In the genomic region with DNA sequence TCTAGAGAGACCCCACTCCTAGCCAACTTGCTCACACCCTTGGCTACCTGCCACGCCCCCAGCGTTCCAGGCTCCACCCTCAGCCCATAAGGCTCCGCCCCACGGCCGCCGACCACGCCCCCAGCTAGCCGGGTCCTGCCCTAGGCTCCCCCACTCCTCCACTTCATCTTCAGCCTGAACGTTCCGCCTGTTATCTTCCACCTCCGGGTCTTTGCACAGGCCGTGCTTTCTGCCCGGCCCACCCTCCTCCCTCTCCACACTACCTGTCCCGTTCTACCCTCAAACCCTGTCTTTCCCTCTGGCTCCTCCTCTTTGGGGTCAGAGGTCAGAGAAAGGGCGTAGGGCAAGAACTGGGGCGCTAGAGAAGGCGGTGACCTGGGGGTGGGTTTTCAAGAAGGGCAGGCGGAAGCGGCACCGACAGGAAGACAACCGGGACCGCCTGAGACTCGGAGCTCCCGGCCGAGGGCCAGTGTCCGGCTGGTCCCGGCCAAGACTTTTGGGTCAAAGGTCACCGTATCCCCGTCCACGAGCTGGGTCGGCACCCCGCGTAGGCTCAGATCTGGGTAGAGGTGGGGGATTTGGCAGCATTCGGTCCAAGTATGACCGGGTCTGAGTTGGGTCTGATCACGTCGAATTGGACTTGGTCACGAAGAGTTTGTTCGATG, we compare ENCODE assay signal across 8 cellular contexts. TPM values are rescaled to one million over a fixed set of nuclear protein-coding genes. Genes with fewer than 3 reads are reported as not detected.
A peak's percentile ranks its signal among the peaks of the same experiment; 100 is the strongest.
DNase-seq lines count a peak whose midpoint lies in the region; ATAC-seq, FAIRE-seq and TF ChIP-seq lines count a peak whose summit lies in the region.

No MANE protein-coding gene starts in this region.

- FAIRE-seq in HTR-8/SVneo (lab: Jason Lieb, UNC), result no peak

- H3K4me1 Mint-ChIP-seq in T-helper 17 cell (peaks cover 19% of the 10 kb centered on the region), mesothelial cell of epicardium (peaks cover 19% of the 10 kb centered on the region)

- WGBS in upper lobe of left lung, 2 donors, result 8 to 17% methylated on average over 23 to 36 of the region's 39 CpGs

- H3K27ac Mint-ChIP-seq in T-helper 17 cell, result peak overlapping the region; percentile 85
- H3K27ac Mint-ChIP-seq in mesothelial cell of epicardium, result peak overlapping the region; percentile 68

- no peak for TF ChIP-seq EP300 in upper lobe of left lung (IDR thresholded peaks at IDR 0.05)

- H3K27me3 ChIP-seq in duodenal mucosa (ENCODE audit: control insufficient read depth in 1 of 2, insufficient read depth in 2 of 2, low read length in 2 of 2) (peaks cover 21 to 24% of the 10 kb centered on the region in 2 donors), upper lobe of left lung (peaks cover 0 to 19% (median 10%) of the 10 kb centered on the region in 4 donors)

- H3K9ac ChIP-seq in ES-I3 (ENCODE audit: low read depth, low read length) (peak overlapping the region; percentile 97), duodenal mucosa (ENCODE audit: low read depth in 1 of 2, low read length in 2 of 2) (peak overlapping the region; percentile 57 to 80)

- DNase-seq in HTR-8/SVneo (ENCODE audit: insufficient read length, low spot score) (peak; percentile 70), T-helper 17 cell (peak in 1 of 3 donors; percentile 19), mesothelial cell of epicardium (ENCODE audit: low spot score in 2 of 2, unreplicated experiment in 2 of 2) (peak in 1 of 2 experiments; percentile 59), upper lobe of left lung (peak; percentile 48 to 91)

- ATAC-seq in T-helper 17 cell, result peak; percentile 17
- ATAC-seq in upper lobe of left lung (ENCODE audit: low FRiP score in 2 of 2), result peak; percentile 9 to 47
- ATAC-seq in GM21367 (IDR thresholded peaks at IDR 0.05; ENCODE audit: unreplicated experiment), result no peak
- no peak for ATAC-seq in GM18505 (IDR thresholded peaks at IDR 0.05; ENCODE audit: unreplicated experiment)

- H3K36me3 ChIP-seq in ES-I3 (ENCODE audit: insufficient read depth, low read length) (no peaks in the 10 kb centered on the region), duodenal mucosa (ENCODE audit: control insufficient read depth in 1 of 2, insufficient read depth in 2 of 2, low read length in 2 of 2) (no peaks in the 10 kb centered on the region), upper lobe of left lung (no peaks in the 10 kb centered on the region)

- H3K27me3 Mint-ChIP-seq in T-helper 17 cell, result peaks cover 67% of the 10 kb centered on the region
- H3K27me3 Mint-ChIP-seq in mesothelial cell of epicardium (ENCODE audit: low read depth), result peaks cover 56% of the 10 kb centered on the region

- no peak for TF ChIP-seq CTCF in mesothelial cell of epicardium (IDR thresholded peaks at IDR 0.05; ENCODE audit: unreplicated experiment)
- no peak for TF ChIP-seq CTCF in upper lobe of left lung (IDR thresholded peaks at IDR 0.05)

- peak overlapping the region; percentile 91 for H3K4me3 Mint-ChIP-seq in T-helper 17 cell
- H3K4me3 Mint-ChIP-seq in mesothelial cell of epicardium, result peak overlapping the region; percentile 81

- H3K27ac ChIP-seq in duodenal mucosa (ENCODE audit: low read depth, low read length), result no peak overlapping the region
- H3K27ac ChIP-seq in upper lobe of left lung, result peak overlapping the region in 3 of 4 donors; percentile 35 to 77 (median 68)

- H3K4me1 ChIP-seq in ES-I3 (ENCODE audit: insufficient read depth, low read length) (no peaks in the 10 kb centered on the region; the same call in 1 of the 2 replicates), duodenal mucosa (ENCODE audit: control insufficient read depth in 1 of 2, insufficient read depth in 2 of 2, low read length in 2 of 2) (peaks cover 8 to 19% of the 10 kb centered on the region in 2 donors), upper lobe of left lung (peaks cover 17 to 32% (median 27%) of the 10 kb centered on the region in 4 donors)

- H3K9me3 ChIP-seq in ES-I3 (ENCODE audit: control insufficient read depth, insufficient read depth, low read length), result no peaks in the 10 kb centered on the region
- no peaks in the 10 kb centered on the region for H3K9me3 ChIP-seq in T-helper 17 cell (ENCODE audit: control insufficient read depth, low read length, poor library complexity, severe bottlenecking)
- H3K9me3 ChIP-seq in duodenal mucosa (ENCODE audit: control insufficient read depth in 1 of 2, low read length in 2 of 2), result no peaks in the 10 kb centered on the region
- no peaks in the 10 kb centered on the region for H3K9me3 ChIP-seq in upper lobe of left lung

- H3K36me3 Mint-ChIP-seq in T-helper 17 cell (ENCODE audit: low read depth) (no peaks in the 10 kb centered on the region), mesothelial cell of epicardium (no peaks in the 10 kb centered on the region)

- no peaks in the 10 kb centered on the region for H3K9me3 Mint-ChIP-seq in mesothelial cell of epicardium

- TF ChIP-seq POLR2A in upper lobe of left lung (IDR thresholded peaks at IDR 0.05) (peak in 1 of 4 donors; percentile 21), GM18505 (IDR thresholded peaks at IDR 0.05; ENCODE audit: borderline replicate concordance, extremely low read depth, insufficient read depth, insufficient read length) (no peak)

- H3K4me3 ChIP-seq in duodenal mucosa (ENCODE audit: low read depth in 1 of 2, low read length in 2 of 2), result peak overlapping the region; percentile 58 to 78
- peak overlapping the region; percentile 11 to 57 (median 48) for H3K4me3 ChIP-seq in upper lobe of left lung

RNA-seq across cellular contexts. Expression of gene PDE4C, which starts 2.2 kb away (rescaled TPM):
- total RNA-seq in T-helper 17 cell (under 1 TPM in 1 of 2 donors, not detected in 1; 0.31 TPM), mesothelial cell of epicardium (0.70 to 1.4 TPM (median 0.93 TPM) in 3 replicates), upper lobe of left lung (100 to 1,000 TPM in 1 of 6 donors, 10 to 100 TPM in 4, 1 to 10 TPM in 1; 6.4 to 479 (median 21.0) TPM)

RNA-seq across cellular contexts. Expression of gene RAB3A, which starts 20.1 kb away (rescaled TPM):
- total RNA-seq in T-helper 17 cell (10 to 100 TPM in 1 of 2 donors, 1 to 10 TPM in 1; 7.4 to 15.3 TPM), mesothelial cell of epicardium (5.9 to 6.7 TPM (median 6.4 TPM) in 3 replicates), upper lobe of left lung (1 to 10 TPM in 5 of 6 donors, under 1 TPM in 1; 0.46 to 5.0 (median 3.4) TPM)

RNA-seq across cellular contexts. Expression of gene MPV17L2, which starts 31.0 kb away (rescaled TPM):
- total RNA-seq in T-helper 17 cell, result 1 to 10 TPM; 3.8 TPM
- total RNA-seq in mesothelial cell of epicardium, result 7.7 to 9.5 TPM (median 8.2 TPM) in 3 replicates
- total RNA-seq in upper lobe of left lung, result 10 to 100 TPM; 10.7 to 18.8 (median 13.3) TPM

RNA-seq across cellular contexts. Expression of gene IQCN, which starts 50.3 kb away (rescaled TPM):
- total RNA-seq in T-helper 17 cell (10 to 100 TPM; 16.5 to 21.9 TPM), mesothelial cell of epicardium (14.8 to 17.1 TPM (median 16.8 TPM) in 3 replicates), upper lobe of left lung (10 to 100 TPM in 3 of 6 donors, 1 to 10 TPM in 3; 6.3 to 58.7 (median 11.7) TPM)

RNA-seq across cellular contexts. Expression of gene IFI30, which starts 50.4 kb away (rescaled TPM):
- total RNA-seq in T-helper 17 cell (10 to 100 TPM; 10.1 to 25.8 TPM), mesothelial cell of epicardium (0.32 to 2.0 TPM (median 0.36 TPM) in 3 replicates), upper lobe of left lung (100 to 1,000 TPM; 228 to 764 (median 476) TPM)

Comparison
In these comparisons a context has a peak if more than half of its experiments do, and no peak if none do; other contexts are left out.
1. ATAC-seq: peak in T-helper 17 cell (single experiment) and upper lobe of left lung (2 of 2); none in GM21367 (single experiment) and GM18505 (single experiment).